In genomic region chr20:25057234-25058050, GRCh38 we compare ENCODE assay signal across 8 cellular contexts. TPM values are rescaled to one million over a fixed set of nuclear protein-coding genes. Genes with fewer than 3 reads are reported as not detected.
DNase-seq lines count a peak whose midpoint lies in the region; ATAC-seq lines count a peak whose summit lies in the region.

No MANE protein-coding gene starts in this region.

- peak; percentile 24 for DNase-seq in NCI-H2196 (lab: John Stamatoyannopoulos, UW; ENCODE audit: unreplicated experiment)
- DNase-seq in NCI-H2196 treated with DMSO at 0.1 percent for 48 hours (lab: John Stamatoyannopoulos, UW; ENCODE audit: unreplicated experiment) = no peak
- peak; percentile 35 for DNase-seq in NCI-H460 (ENCODE audit: extremely low read depth, low read depth)
- peak; percentile 48 to 60 for DNase-seq in activated CD8-positive, alpha-beta memory T cell treated with anti-CD3 and anti-CD28 coated beads for 1 hour (ENCODE audit: extremely low read depth in 1 of 2, low read depth in 1 of 2)
- peak; percentile 81 to 89 (median 82) for DNase-seq in effector memory CD4-positive, alpha-beta T cell
- peak; percentile 76 for DNase-seq in midbrain (lab: John Stamatoyannopoulos, UW)
- peak; percentile 53 to 56 for DNase-seq in stimulated activated CD8-positive, alpha-beta memory T cell treated with anti-CD3 and anti-CD28 coated beads, Interleukin-2, amount 100 ng/mL, for 1 hour (ENCODE audit: low read depth in 2 of 2)

- H3K9me3 ChIP-seq in effector memory CD4-positive, alpha-beta T cell (ENCODE audit: control insufficient read depth, low read length) = no peaks in the 10 kb centered on the region

- H3K4me3 ChIP-seq in effector memory CD4-positive, alpha-beta T cell (ENCODE audit: insufficient read depth, low read depth, low read length, poor library complexity, severe bottlenecking) = peak overlapping the region; percentile 82

- H3K27me3 ChIP-seq in effector memory CD4-positive, alpha-beta T cell (replicated peaks; ENCODE audit: control insufficient read depth, insufficient read depth, low read length, poor library complexity, severe bottlenecking) = no peaks in the 10 kb centered on the region

- H3K4me1 ChIP-seq in effector memory CD4-positive, alpha-beta T cell (ENCODE audit: control insufficient read depth, insufficient read depth, low read length, poor library complexity, severe bottlenecking) = peaks cover 31% of the 10 kb centered on the region

- H3K27ac ChIP-seq in effector memory CD4-positive, alpha-beta T cell (ENCODE audit: insufficient read depth, low read length, poor library complexity, severe bottlenecking) = peak overlapping the region; percentile 88

- ATAC-seq in HG02870 (IDR thresholded peaks at IDR 0.05; ENCODE audit: unreplicated experiment) = peak; percentile 31

- H3K36me3 ChIP-seq in effector memory CD4-positive, alpha-beta T cell (ENCODE audit: control insufficient read depth, insufficient read depth, low read length) = no peaks in the 10 kb centered on the region

RNA-seq across cellular contexts. Expression of gene ACSS1, which starts 0.5 kb away (rescaled TPM):
- total RNA-seq in NCI-H460 (2014; rRNA removed; shearing (Covaris generic)) = 1.4 and 2.8 TPM in 2 replicates
- 4.3 and 4.7 TPM in 2 replicates for polyA plus RNA-seq in NCI-H460 (2014; cell fraction: nucleus; rRNA removed)

RNA-seq across cellular contexts. Expression of gene VSX1, which starts 24.5 kb away (rescaled TPM):
- total RNA-seq in NCI-H460 (2014; rRNA removed; shearing (Covaris generic)) = not detected in 2 replicates
- not detected in 2 replicates for polyA plus RNA-seq in NCI-H460 (2014; cell fraction: nucleus; rRNA removed)
